ENCODE assay signal across 8 cellular contexts in genomic region chr3:183884437-183885296, GRCh38. TPM values are rescaled to one million over a fixed set of nuclear protein-coding genes. Genes with fewer than 3 reads are reported as not detected.
A peak's percentile ranks its signal among the peaks of the same experiment; 100 is the strongest.
DNase-seq lines count a peak whose midpoint lies in the region; ATAC-seq and TF ChIP-seq lines count a peak whose summit lies in the region.

Gene PARL, minus strand, starts transcription at chr3:183884880. Its CDS starts 34 bp downstream, at chr3:183884846.

- peak within 1 kb of the TSS; percentile 88 for H3K9ac ChIP-seq in IMR-90 (ENCODE audit: low read depth, low read length)

- ATAC-seq in GM21528 (IDR thresholded peaks at IDR 0.05; ENCODE audit: low FRiP score, unreplicated experiment): peak; percentile 99
- peak; percentile 98 for ATAC-seq in IMR-90 (ENCODE audit: low read depth)

- H3K79me2 ChIP-seq in OCI-LY7 (ENCODE audit: insufficient read depth, low read depth, low read length): peaks cover 43% of the 10 kb centered on the region

- H4K91ac ChIP-seq in IMR-90 (ENCODE audit: insufficient read depth, low read depth, low read length): peak within 1 kb of the TSS; percentile 60

- TF ChIP-seq RAD21 in IMR-90 (IDR thresholded peaks at IDR 0.05; ENCODE audit: low read length): peak; percentile 76

- H2BK15ac ChIP-seq in IMR-90 (ENCODE audit: low read depth, low read length): peak within 1 kb of the TSS; percentile 13; the same call in 1 of the 3 replicates

- H3K4ac ChIP-seq in IMR-90 (ENCODE audit: low read depth, low read length): peak within 1 kb of the TSS; percentile 70

- H2AK5ac ChIP-seq in IMR-90 (ENCODE audit: low read depth, low read length): peak within 1 kb of the TSS; percentile 70

- H2BK20ac ChIP-seq in IMR-90 (ENCODE audit: low read depth, low read length): peak within 1 kb of the TSS; percentile 20

- H2BK5ac ChIP-seq in IMR-90 (ENCODE audit: low read depth, low read length, poor library complexity, severe bottlenecking): peak within 1 kb of the TSS; percentile 67

- H2BK120ac ChIP-seq in IMR-90 (ENCODE audit: low read depth, low read length): peak within 1 kb of the TSS; percentile 69

- peak within 1 kb of the TSS; percentile 35 for H3K18ac ChIP-seq in IMR-90 (ENCODE audit: low read depth, low read length)

- H2AK9ac ChIP-seq in IMR-90 (replicated peaks; ENCODE audit: low read depth, low read length, poor library complexity): peak within 1 kb of the TSS; percentile 96

- peak within 1 kb of the TSS; percentile 88 for H3K4me2 ChIP-seq in IMR-90 (ENCODE audit: low read depth, low read length)
- peak within 1 kb of the TSS; percentile 96 for H3K4me2 ChIP-seq in OCI-LY7 (ENCODE audit: low read length)

- H3K14ac ChIP-seq in IMR-90 (replicated peaks; ENCODE audit: low read depth, low read length): peak within 1 kb of the TSS; percentile 84

- H4K8ac ChIP-seq in IMR-90 (ENCODE audit: low read depth in 2 of 2, low read length in 2 of 2): peak within 1 kb of the TSS; percentile 73 to 91

- intact Hi-C loops in IMR-90 (cut with micrococcal nuclease): loop anchor here (1.0 to 10.0 kb wide), 5 partner anchors 59 to 760 kb away; partner anchors contain the start of gene MAP6D1
- intact Hi-C loops in OCI-LY7 (cut with micrococcal nuclease; ENCODE audit: unreplicated experiment): loop anchor here (1.0 to 10.0 kb wide), 4 partner anchors 59 to 760 kb away; partner anchors contain the start of genes KLHL6 and MAP6D1

- no peaks in the 10 kb centered on the region for H3K9me1 ChIP-seq in IMR-90 (ENCODE audit: insufficient read depth, low read length)

- no peaks in the 10 kb centered on the region for H3K36me3 ChIP-seq in IMR-90 (ENCODE audit: control insufficient read depth, insufficient read depth, low read length)
- H3K36me3 ChIP-seq in OCI-LY7 (ENCODE audit: insufficient read depth, low read length): peaks cover 14% of the 10 kb centered on the region; the same call in 1 of the 2 replicates

- DNase-seq in DMS153 (lab: John Stamatoyannopoulos, UW) (peak; percentile 86), IMR-90 (peak; percentile 81), OCI-LY7 (ENCODE audit: low spot score) (peak; percentile 95), activated T-cell treated with anti-CD3 and anti-CD28 coated beads for 24 hours (ENCODE audit: low read depth) (peak; percentile 94), epithelial cell of prostate (ENCODE audit: low read depth, low spot score) (peak; percentile 40), mucosa of gallbladder (ENCODE audit: low spot score) (peak; percentile 95)
- peak; percentile 87 to 91 for DNase-seq in stimulated activated CD8-positive, alpha-beta memory T cell treated with anti-CD3 and anti-CD28 coated beads, Interleukin-4, amount 100 ng/mL, for 4 hours (ENCODE audit: low read depth in 2 of 2, low spot score in 1 of 2)

- TF ChIP-seq POLR2A in IMR-90 (IDR thresholded peaks at IDR 0.05; ENCODE audit: low read depth, low read length): no peak

- peaks cover 4% of the 10 kb centered on the region; the same call in 1 of the 2 replicates for H3K4me1 ChIP-seq in IMR-90 (ENCODE audit: control insufficient read depth, insufficient read depth, low read length)
- H3K4me1 ChIP-seq in OCI-LY7 (ENCODE audit: insufficient read depth, low read length, poor library complexity, severe bottlenecking): peaks cover 19% of the 10 kb centered on the region

- peak within 1 kb of the TSS; percentile 96 for H2AFZ ChIP-seq in IMR-90 (replicated peaks; ENCODE audit: low read length, poor library complexity)
- peak within 1 kb of the TSS; percentile 85 for H2AFZ ChIP-seq in OCI-LY7 (ENCODE audit: low read length)

- H4K20me1 ChIP-seq in IMR-90 (ENCODE audit: insufficient read depth, low read length) (peaks cover 12% of the 10 kb centered on the region), OCI-LY7 (ENCODE audit: insufficient read depth, low read length) (no peaks in the 10 kb centered on the region)

- H3K27me3 ChIP-seq in IMR-90 (ENCODE audit: control insufficient read depth, insufficient read depth, low read length): peaks cover 8% of the 10 kb centered on the region

- H3K23ac ChIP-seq in IMR-90 (ENCODE audit: low read depth, low read length): peak within 1 kb of the TSS; percentile 84

- H3K9me2 ChIP-seq in OCI-LY7 (ENCODE audit: insufficient read depth, low read length): no peaks in the 10 kb centered on the region

- POLR2A ChIA-PET in IMR-90 (lab: Charles Lee; ENCODE audit: unreplicated experiment): no interaction called here
- POLR2A ChIA-PET in OCI-LY7 (lab: Charles Lee): interaction anchor here (0.6 to 2.1 kb wide), 13 partner anchors 9 to 417 kb away, joined by 3 to 14 read pairs (median 3); no protein-coding TSS in a partner anchor

- H3K9me3 ChIP-seq in IMR-90 (ENCODE audit: control insufficient read depth, insufficient read depth, low read length) (no peaks in the 10 kb centered on the region), OCI-LY7 (ENCODE audit: low read length) (no peaks in the 10 kb centered on the region)

- dilution Hi-C loops in IMR-90 (cut with HindIII; ENCODE audit: low sequenced_read_pairs, unreplicated experiment): no loop called here

- H3K27ac ChIP-seq in IMR-90 (ENCODE audit: insufficient read depth, low read length) (peak within 1 kb of the TSS; percentile 81), OCI-LY7 (ENCODE audit: low read depth, low read length, poor library complexity, severe bottlenecking) (peak within 1 kb of the TSS; percentile 47), epithelial cell of prostate (peak within 1 kb of the TSS; percentile 62)

- CTCF ChIA-PET in IMR-90 (lab: Yijun Ruan, JAX): interaction anchor here (0.5 to 1.4 kb wide), 10 partner anchors 11 to 461 kb away, joined by 3 to 7 read pairs (median 4); partner anchors contain the start of gene MAP6D1
- CTCF ChIA-PET in OCI-LY7 (lab: Charles Lee; ENCODE audit: unreplicated experiment): interaction anchor here (0.6 to 1.4 kb wide), 9 partner anchors 10 to 417 kb away, joined by 3 to 4 read pairs (median 3); partner anchors contain the start of gene ABCC5

- peak within 1 kb of the TSS; percentile 68 for H4K5ac ChIP-seq in IMR-90 (ENCODE audit: low read depth, low read length)

- TF ChIP-seq CTCF in IMR-90 (conservative IDR thresholded peaks at IDR 0.05; ENCODE audit: low read depth, low read length): peak; percentile 94
- TF ChIP-seq CTCF in OCI-LY7 (conservative IDR thresholded peaks at IDR 0.05; ENCODE audit: low read length): peak; percentile 86

- in situ Hi-C loops in IMR-90 (cut with MboI; ENCODE audit: low sequenced_read_pairs): no loop called here

- BruUV-seq in IMR-90 (replicated peaks; lab: Mats Ljungman, UMichigan) (no TSS peak), OCI-LY7 (replicated peaks; lab: Mats Ljungman, UMichigan) (no TSS peak)

- 2% methylated on average over 32 of the region's 61 CpGs; no CpG with 5 or more reads in 1 of the 2 experiments for WGBS in IMR-90 (ENCODE audit: extremely low coverage in 2 of 2, insufficient read length in 1 of 2), 2 experiments

- peak within 1 kb of the TSS; percentile 90 for H3K4me3 ChIP-seq in IMR-90 (ENCODE audit: insufficient read depth, low read depth, low read length)
- peak within 1 kb of the TSS; percentile 76 for H3K4me3 ChIP-seq in OCI-LY7 (ENCODE audit: low read depth, low read length, poor library complexity, severe bottlenecking)

- peaks cover 0 to 33% of the 10 kb centered on the region in 2 experiments; a peak in 2 of 4 replicates for H3K79me1 ChIP-seq in IMR-90 (ENCODE audit: low read depth in 1 of 2, low read length in 2 of 2)

- peak within 1 kb of the TSS; percentile 54 for H3K56ac ChIP-seq in IMR-90 (ENCODE audit: extremely low read depth, insufficient read depth, low read length)

TF ChIP-seq in IMR-90, 13 proteins besides CTCF, POLR2A, EP300 and RAD21 (continues in another document):
- TF ChIP-seq USF2 (IDR thresholded peaks at IDR 0.05; ENCODE audit: low read depth, low read length) (peak; percentile 37; the same call in 1 of the 2 replicates), CHD1 (IDR thresholded peaks at IDR 0.05; ENCODE audit: low read depth, low read length) (no peak), SMC3 (IDR thresholded peaks at IDR 0.05; ENCODE audit: low read depth, low read length) (peak; percentile 54), RFX5 (IDR thresholded peaks at IDR 0.05; ENCODE audit: low read depth, low read length) (no peak), CEBPB (IDR thresholded peaks at IDR 0.05; ENCODE audit: low read depth, low read length) (peak; percentile 26; the same call in 1 of the 2 replicates), BHLHE40 (IDR thresholded peaks at IDR 0.05; ENCODE audit: low read depth, low read length) (peak; percentile 17; the same call in 1 of the 2 replicates), RCOR1 (IDR thresholded peaks at IDR 0.05; ENCODE audit: insufficient replicate concordance, low read length) (no peak), FOS (IDR thresholded peaks at IDR 0.05; ENCODE audit: low read depth, low read length) (0 out of 2 replicates have a peak, but pooled peaks have one; percentile 3), MXI1 (IDR thresholded peaks at IDR 0.05; ENCODE audit: borderline replicate concordance, low read depth, low read length) (peak; percentile 81; the same call in 1 of the 2 replicates), ELK1 (IDR thresholded peaks at IDR 0.05; ENCODE audit: borderline replicate concordance, low read depth, low read length) (no peak), MAZ (IDR thresholded peaks at IDR 0.05; ENCODE audit: borderline replicate concordance, low read depth, low read length) (peak; percentile 76; the same call in 1 of the 2 replicates), NFE2L2 (IDR thresholded peaks at IDR 0.05; ENCODE audit: low read depth, low read length) (no peak)

RNA-seq across cellular contexts. Expression of gene PARL, which starts in this region (rescaled TPM):
- total RNA-seq in IMR-90 (2012; rRNA removed) (35.5 and 44.2 TPM in 2 replicates), OCI-LY7 (2022) (68.2 and 69.3 TPM in 2 replicates), mucosa of gallbladder (33.6 TPM)
- 35.3 and 42.6 TPM in 2 replicates for polyA plus RNA-seq in IMR-90 (2012; rRNA removed)
- 14.2 and 43.1 TPM in 2 replicates for polyA plus RNA-seq in IMR-90 (2012; cell fraction: cytosol; rRNA removed)
- polyA plus RNA-seq in IMR-90 (2012; cell fraction: nucleus; rRNA removed; ENCODE audit: low replicate concordance): 4.2 and 22.8 TPM in 2 replicates
- total RNA-seq in OCI-LY7 (2014; rRNA removed; shearing (Covaris generic)): 43.5 and 46.1 TPM in 2 replicates

Comparison
In these comparisons a context has a peak if more than half of its experiments do, and no peak if none do; other contexts are left out.
1. Peak in every context shown above with its lines: DNase-seq, ATAC-seq, H3K4me3 ChIP-seq and H3K27ac ChIP-seq.
2. DNase-seq: peak in every context shown above with its lines; median percentile 95 in OCI-LY7; 95 in mucosa of gallbladder; 94 in activated T-cell treated with anti-CD3 and anti-CD28 coated beads for 24 hours; 89 in stimulated activated CD8-positive, alpha-beta memory T cell treated with anti-CD3 and anti-CD28 coated beads, Interleukin-4, amount 100 ng/mL, for 4 hours; 86 in DMS153; 81 in IMR-90; 40 in epithelial cell of prostate.